ENCODE assay signal across 20 cellular contexts in genomic region chr2:229443869-229444268, GRCh38.
A peak's percentile ranks its signal among the peaks of the same experiment; 100 is the strongest.
DNase-seq lines count a peak whose midpoint lies in the region; ATAC-seq, FAIRE-seq and TF ChIP-seq lines count a peak whose summit lies in the region.
"Had no signal": no experiment of that assay in that cellular context is flagged by ENCODE, and none has a peak within 500 bp of the region (broad histone marks: within the 10 kb centered on the region; RNA-seq: fewer than 3 reads in every experiment).

No MANE protein-coding gene starts in this region.

- H3K4me2 ChIP-seq in astrocyte (ENCODE audit: low read length) (peak overlapping the region; percentile 6), keratinocyte (ENCODE audit: control insufficient read depth, extremely low read depth, insufficient read depth, low read depth, low read length) (no peak overlapping the region)

- H3K36me3 ChIP-seq in astrocyte (ENCODE audit: insufficient read depth, low read length) (no peaks in the 10 kb centered on the region), keratinocyte (ENCODE audit: control insufficient read depth in 2 of 2, extremely low read depth in 1 of 2, insufficient read depth in 2 of 2, low read length in 2 of 2) (no peaks in the 10 kb centered on the region), skeletal muscle tissue (ENCODE audit: control insufficient read depth in 3 of 3, insufficient read depth in 3 of 3, low read length in 3 of 3) (no peaks in the 10 kb centered on the region)

- H3K4me3 Mint-ChIP-seq in astrocyte (ENCODE audit: unreplicated experiment): no peak overlapping the region
- H3K4me3 Mint-ChIP-seq: activated naive CD8-positive, alpha-beta T cell treated with anti-CD3 and anti-CD28 coated beads for 36 hours; CD4-positive, CD25-positive, alpha-beta regulatory T cell; type B pancreatic cell had no signal

- H3K79me2 ChIP-seq in astrocyte (ENCODE audit: insufficient read depth, low read length) (no peaks in the 10 kb centered on the region), keratinocyte (ENCODE audit: control insufficient read depth, insufficient read depth, low read length) (no peaks in the 10 kb centered on the region)

- H3K4me3 ChIP-seq in astrocyte (ENCODE audit: insufficient read depth, low read depth, low read length) (no peak overlapping the region), keratinocyte (ENCODE audit: control insufficient read depth in 2 of 3, extremely low read depth in 1 of 3, insufficient read depth in 2 of 3, low read depth in 1 of 3, low read length in 3 of 3) (no peak overlapping the region), skeletal muscle tissue (ENCODE audit: low read length in 3 of 3) (no peak overlapping the region), foreskin fibroblast (ENCODE audit: low read depth in 1 of 2, low read length in 2 of 2) (no peak overlapping the region)

- no peaks in the 10 kb centered on the region for H3K36me3 Mint-ChIP-seq in astrocyte (ENCODE audit: low read depth, unreplicated experiment)
- H3K36me3 Mint-ChIP-seq: activated naive CD8-positive, alpha-beta T cell treated with anti-CD3 and anti-CD28 coated beads for 36 hours; CD4-positive, CD25-positive, alpha-beta regulatory T cell; type B pancreatic cell had no signal

- H3K27ac Mint-ChIP-seq in astrocyte (ENCODE audit: unreplicated experiment): peak overlapping the region; percentile 21
- H3K27ac Mint-ChIP-seq: activated naive CD8-positive, alpha-beta T cell treated with anti-CD3 and anti-CD28 coated beads for 36 hours; CD4-positive, CD25-positive, alpha-beta regulatory T cell; progenitor cell of endocrine pancreas; type B pancreatic cell had no signal

- TF ChIP-seq CTCF in astrocyte (IDR thresholded peaks at IDR 0.05; ENCODE audit: insufficient read depth, low read depth, low read length) (no peak), keratinocyte (optimal IDR thresholded peaks at IDR 0.05 in 1 of 3, IDR thresholded peaks at IDR 0.05 in 1 of 3, conservative IDR thresholded peaks at IDR 0.05 in 1 of 3; ENCODE audit: extremely low read depth in 1 of 3, insufficient read depth in 2 of 3, low read length in 3 of 3) (no peak), foreskin fibroblast (IDR thresholded peaks at IDR 0.05; ENCODE audit: low read depth, low read length) (no peak)

- H4K20me1 ChIP-seq in astrocyte (ENCODE audit: insufficient read depth, low read length) (no peaks in the 10 kb centered on the region), keratinocyte (ENCODE audit: control insufficient read depth, extremely low read depth, insufficient read depth, low read length) (no peaks in the 10 kb centered on the region)

- H3K9me3 ChIP-seq in astrocyte (ENCODE audit: insufficient read depth, low read depth, low read length) (no peaks in the 10 kb centered on the region), keratinocyte (ENCODE audit: control insufficient read depth, low read depth, low read length) (no peaks in the 10 kb centered on the region), skeletal muscle tissue (ENCODE audit: control insufficient read depth in 3 of 3, low read length in 3 of 3) (no peaks in the 10 kb centered on the region)

- FAIRE-seq in A204.1 (lab: Jason Lieb, UNC) (peak; percentile 82), astrocyte (lab: Jason Lieb, UNC) (no peak), keratinocyte (lab: Jason Lieb, UNC) (no peak)
- FAIRE-seq: TTC549 had no signal

- H3K4me1 Mint-ChIP-seq in astrocyte (ENCODE audit: low read depth, unreplicated experiment): peaks cover 21% of the 10 kb centered on the region
- H3K4me1 Mint-ChIP-seq: activated naive CD8-positive, alpha-beta T cell treated with anti-CD3 and anti-CD28 coated beads for 36 hours; CD4-positive, CD25-positive, alpha-beta regulatory T cell had no signal

- H3K9ac ChIP-seq in astrocyte (ENCODE audit: low read length): peak overlapping the region; percentile 79
- H3K9ac ChIP-seq in keratinocyte (ENCODE audit: control insufficient read depth, extremely low read depth, insufficient read depth, low read length): peak overlapping the region; percentile 2
- no peak overlapping the region for H3K9ac ChIP-seq in skeletal muscle tissue (ENCODE audit: low read depth in 1 of 3, low read length in 3 of 3)

- H3K9me1 ChIP-seq in keratinocyte (ENCODE audit: control insufficient read depth, extremely low read depth, insufficient read depth, low read length): no peaks in the 10 kb centered on the region

- no peaks in the 10 kb centered on the region for H3K9me3 Mint-ChIP-seq in astrocyte (ENCODE audit: unreplicated experiment)
- H3K9me3 Mint-ChIP-seq: activated naive CD8-positive, alpha-beta T cell treated with anti-CD3 and anti-CD28 coated beads for 36 hours; type B pancreatic cell had no signal

- dilution Hi-C loops in keratinocyte (cut with MboI; ENCODE audit: extremely low pct_ligation_motif_present, low sequenced_read_pairs): no loop called here

- ATAC-seq in GM18511 (IDR thresholded peaks at IDR 0.05; ENCODE audit: unreplicated experiment): no peak

- H3K27me3 Mint-ChIP-seq in astrocyte (ENCODE audit: low read depth, unreplicated experiment): no peaks in the 10 kb centered on the region
- H3K27me3 Mint-ChIP-seq: CD4-positive, CD25-positive, alpha-beta regulatory T cell had no signal

- H3K27me3 ChIP-seq in astrocyte (ENCODE audit: insufficient read depth, low read length) (no peaks in the 10 kb centered on the region), keratinocyte (ENCODE audit: control insufficient read depth, extremely low read depth, insufficient read depth, low read length) (no peaks in the 10 kb centered on the region), skeletal muscle tissue (ENCODE audit: control insufficient read depth in 3 of 3, insufficient read depth in 3 of 3, low read length in 3 of 3) (no peaks in the 10 kb centered on the region)

- H2AFZ ChIP-seq in astrocyte (ENCODE audit: low read depth, low read length): peak overlapping the region; percentile 44
- no peak overlapping the region for H2AFZ ChIP-seq in keratinocyte (ENCODE audit: control insufficient read depth, low read length)

- peak overlapping the region; percentile 97 for H3K27ac ChIP-seq in astrocyte (ENCODE audit: low read depth, low read length)
- H3K27ac ChIP-seq in keratinocyte (ENCODE audit: control insufficient read depth, insufficient read depth, low read length): peak overlapping the region; percentile 99
- H3K27ac ChIP-seq in skeletal muscle tissue (ENCODE audit: low read depth, low read length): peak overlapping the region; percentile 82

- DNase-seq in astrocyte (ENCODE audit: low read depth): no peak
- DNase-seq in keratinocyte (ENCODE audit: low read depth, low spot score): no peak
- DNase-seq in effector CD8-positive, alpha-beta T cell (lab: John Stamatoyannopoulos, UW): no peak
- DNase-seq in foreskin fibroblast: no peak
- no peak for DNase-seq in NCI-H2081 (lab: John Stamatoyannopoulos, UW)
- DNase-seq: ACHN; activated CD4-positive, alpha-beta T cell treated with anti-CD3 and anti-CD28 coated beads, Interleukin-2, amount 50 U/mL, for 1 hour; activated naive CD8-positive, alpha-beta T cell treated with anti-CD3 and anti-CD28 coated beads for 36 hours; activated T-cell treated with anti-CD3 and anti-CD28 coated beads for 4 hours; CD4-positive, CD25-positive, alpha-beta regulatory T cell; glutamatergic neuron; GOT3; NCI-H1436 treated with DMSO at 0.1 percent for 48 hours; NCI-H446 treated with DMSO at 0.1 percent for 48 hours had no signal

- H3K4me1 ChIP-seq in astrocyte (ENCODE audit: insufficient read depth, low read length) (peaks cover 32% of the 10 kb centered on the region), keratinocyte (ENCODE audit: control insufficient read depth, extremely low read depth, insufficient read depth, low read length) (peaks cover 21% of the 10 kb centered on the region), skeletal muscle tissue (ENCODE audit: control insufficient read depth in 3 of 3, insufficient read depth in 3 of 3, low read length in 3 of 3) (peaks cover 13 to 14% (median 13%) of the 10 kb centered on the region in 3 donors)

Comparison
In these comparisons a context has a peak if more than half of its experiments do, and no peak if none do; other contexts are left out.
1. H3K9ac ChIP-seq: peak in astrocyte (single experiment) and keratinocyte (single experiment); none in skeletal muscle tissue (0 of 3).
2. Peak in every context shown above with its lines, with median percentiles within 50 percentile points of each other: H3K27ac ChIP-seq.